Comparison of ENCODE assay signal across 14 cellular contexts in the genomic region with DNA sequence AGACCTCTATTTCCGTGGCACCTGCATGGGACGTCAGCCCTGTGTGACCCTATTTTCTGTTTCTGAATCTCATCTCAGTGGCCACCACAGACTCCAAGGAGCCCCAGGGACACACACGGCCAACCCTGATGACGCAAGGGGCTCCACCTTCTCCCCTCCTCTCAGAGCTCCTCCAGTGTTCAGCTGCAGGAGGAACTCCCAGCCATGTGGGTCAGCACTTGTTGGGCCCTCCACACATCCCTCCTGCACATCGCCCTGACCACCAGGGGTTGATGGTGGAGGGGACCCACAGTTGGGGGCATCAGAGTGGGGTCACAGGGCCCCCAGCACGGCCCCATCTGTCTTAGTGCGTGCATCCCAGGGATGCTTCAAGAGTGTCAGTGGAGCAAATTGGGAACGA.
DNase-seq lines count a peak whose midpoint lies in the region; ATAC-seq lines count a peak whose summit lies in the region.
"Had no signal": no experiment of that assay in that cellular context is flagged by ENCODE, and none has a peak within 500 bp of the region (broad histone marks: within the 10 kb centered on the region; RNA-seq: fewer than 3 reads in every experiment).

No MANE protein-coding gene starts in this region.

- H3K27ac Mint-ChIP-seq in stimulated activated naive CD8-positive, alpha-beta T cell treated with anti-CD3 and anti-CD28 coated beads, Interleukin-15, amount 100 ng/mL, for 72 hours = no peak overlapping the region
- H3K27ac Mint-ChIP-seq: GM23338 had no signal

- DNase-seq in Right ventricle myocardium inferior (ENCODE audit: missing footprints) = peak; percentile 46
- DNase-seq in Right ventricle myocardium superior = no peak
- DNase-seq in mesenteric fat pad (ENCODE audit: low spot score) = peak; percentile 45
- peak; percentile 11 for DNase-seq in stimulated activated CD8-positive, alpha-beta memory T cell treated with anti-CD3 and anti-CD28 coated beads, Interleukin-4, amount 100 ng/mL, for 48 hours
- DNase-seq in retina = no peak
- DNase-seq in stimulated activated naive CD8-positive, alpha-beta T cell treated with anti-CD3 and anti-CD28 coated beads, Interleukin-15, amount 100 ng/mL, for 72 hours = no peak
- DNase-seq in NCI-H82 treated with DMSO at 0.1 percent for 48 hours (lab: John Stamatoyannopoulos, UW; ENCODE audit: unreplicated experiment) = no peak
- DNase-seq: GDM1, KG1, NCI-H1436 treated with DMSO at 0.1 percent for 48 hours, NCI-H2081, NCI-H748 treated with DMSO at 0.1 percent for 48 hours had no signal

- intact Hi-C loops in Right ventricle myocardium inferior (cut with DNase I) (no loop called here), Right ventricle myocardium superior (cut with DNase I) (no loop called here)

- H3K9me3 Mint-ChIP-seq in stimulated activated naive CD8-positive, alpha-beta T cell treated with anti-CD3 and anti-CD28 coated beads, Interleukin-15, amount 100 ng/mL, for 72 hours = no peaks in the 10 kb centered on the region

- ATAC-seq in Right ventricle myocardium inferior (no peak), Right ventricle myocardium superior (ENCODE audit: poor library complexity) (no peak)
- no peak for ATAC-seq in stimulated activated naive CD8-positive, alpha-beta T cell treated with anti-CD3 and anti-CD28 coated beads, Interleukin-15, amount 100 ng/mL, for 72 hours
- ATAC-seq: GM23338, HepG2 had no signal

- H3K27me3 Mint-ChIP-seq in stimulated activated naive CD8-positive, alpha-beta T cell treated with anti-CD3 and anti-CD28 coated beads, Interleukin-15, amount 100 ng/mL, for 72 hours = peaks cover 7% of the 10 kb centered on the region

- peaks cover 5% of the 10 kb centered on the region for H3K4me1 Mint-ChIP-seq in stimulated activated naive CD8-positive, alpha-beta T cell treated with anti-CD3 and anti-CD28 coated beads, Interleukin-15, amount 100 ng/mL, for 72 hours
- H3K4me1 Mint-ChIP-seq: GM23338 had no signal

- no peak overlapping the region for H3K4me3 Mint-ChIP-seq in stimulated activated naive CD8-positive, alpha-beta T cell treated with anti-CD3 and anti-CD28 coated beads, Interleukin-15, amount 100 ng/mL, for 72 hours
- H3K4me3 Mint-ChIP-seq: GM23338 had no signal

Comparison
In these comparisons a context has a peak if more than half of its experiments do, and no peak if none do; other contexts are left out.
1. DNase-seq: peak in Right ventricle myocardium inferior (single experiment), mesenteric fat pad (single experiment) and stimulated activated CD8-positive, alpha-beta memory T cell treated with anti-CD3 and anti-CD28 coated beads, Interleukin-4, amount 100 ng/mL, for 48 hours (single experiment); none in Right ventricle myocardium superior (single experiment), retina (single experiment), stimulated activated naive CD8-positive, alpha-beta T cell treated with anti-CD3 and anti-CD28 coated beads, Interleukin-15, amount 100 ng/mL, for 72 hours (0 of 2) and NCI-H82 treated with DMSO at 0.1 percent for 48 hours (single experiment).